In genomic region chr11:83292709-83293435, GRCh38 we compare ENCODE assay signal across 8 cellular contexts. TPM values are rescaled to one million over a fixed set of nuclear protein-coding genes. Genes with fewer than 3 reads are reported as not detected.
DNase-seq lines count a peak whose midpoint lies in the region; ATAC-seq and TF ChIP-seq lines count a peak whose summit lies in the region.

No MANE protein-coding gene starts in this region.

- H3K36me3 Mint-ChIP-seq in progenitor cell of endocrine pancreas (ENCODE audit: insufficient read depth) = no peaks in the 10 kb centered on the region

- peak; percentile 71 for ATAC-seq in GM18907 (IDR thresholded peaks at IDR 0.05; ENCODE audit: unreplicated experiment)
- peak; percentile 70 for ATAC-seq in HG03175 (IDR thresholded peaks at IDR 0.05; ENCODE audit: unreplicated experiment)

- in situ Hi-C loops in Caki2 (cut with HindIII; ENCODE audit: low pct_unique_long_range_greater_than_20kb, low sequenced_read_pairs) = no loop called here

- H3K4me1 Mint-ChIP-seq in progenitor cell of endocrine pancreas (ENCODE audit: low read depth) = no peaks in the 10 kb centered on the region

- H3K27me3 Mint-ChIP-seq in progenitor cell of endocrine pancreas = peaks cover 7% of the 10 kb centered on the region

- no peak overlapping the region for H3K27ac Mint-ChIP-seq in progenitor cell of endocrine pancreas

- H3K9me3 Mint-ChIP-seq in progenitor cell of endocrine pancreas (ENCODE audit: low read depth) = no peaks in the 10 kb centered on the region

- DNase-seq in Caki2 (ENCODE audit: low read depth) (peak; percentile 65), NCI-H526 (lab: John Stamatoyannopoulos, UW) (peak; percentile 90 to 96), glomerular visceral epithelial cell (ENCODE audit: extremely low spot score) (peak; percentile 52), progenitor cell of endocrine pancreas (ENCODE audit: low spot score, unreplicated experiment) (no peak), NCI-H187 treated with DMSO at 0.1 percent for 48 hours (lab: John Stamatoyannopoulos, UW) (no peak)
- DNase-seq in activated naive CD4-positive, alpha-beta T cell treated with anti-CD3 and anti-CD28 coated beads, Interleukin-2, amount 50 U/mL, for 16 hours = peak; percentile 25

- peak; percentile 73 for TF ChIP-seq CTCF in progenitor cell of endocrine pancreas (IDR thresholded peaks at IDR 0.05; ENCODE audit: unreplicated experiment)

- no peak overlapping the region for H3K4me3 Mint-ChIP-seq in progenitor cell of endocrine pancreas (ENCODE audit: low read depth)

RNA-seq across cellular contexts. Expression of gene CCDC90B, which starts 6.7 kb away (rescaled TPM):
- total RNA-seq in Caki2 (2014; rRNA removed; shearing (Covaris generic); ENCODE audit: low replicate concordance) = 25.2 and 45.0 TPM in 2 replicates
- 47.0 and 50.4 TPM in 2 replicates for total RNA-seq in progenitor cell of endocrine pancreas

Comparison
In these comparisons a context has a peak if more than half of its experiments do, and no peak if none do; other contexts are left out.
1. DNase-seq: peak in Caki2 (single experiment), NCI-H526 (2 of 2), activated naive CD4-positive, alpha-beta T cell treated with anti-CD3 and anti-CD28 coated beads, Interleukin-2, amount 50 U/mL, for 16 hours (single experiment) and glomerular visceral epithelial cell (single experiment); none in progenitor cell of endocrine pancreas (single experiment) and NCI-H187 treated with DMSO at 0.1 percent for 48 hours (single experiment).